In genomic region chr6:136326038-136326561, GRCh38 we compare ENCODE assay signal across 10 cellular contexts. TPM values are rescaled to one million over a fixed set of nuclear protein-coding genes. Genes with fewer than 3 reads are reported as not detected.
DNase-seq lines count a peak whose midpoint lies in the region; ATAC-seq and TF ChIP-seq lines count a peak whose summit lies in the region.
"Had no signal": no experiment of that assay in that cellular context is flagged by ENCODE, and none has a peak within 500 bp of the region (broad histone marks: within the 10 kb centered on the region; RNA-seq: fewer than 3 reads in every experiment).

No MANE protein-coding gene starts in this region.

- H3K36me3 ChIP-seq in HEK293 (ENCODE audit: control insufficient read depth in 2 of 2, insufficient read depth in 1 of 2, low read length in 2 of 2) (no peaks in the 10 kb centered on the region), MG63 (no peaks in the 10 kb centered on the region)

- H3K27ac Mint-ChIP-seq in central memory CD8-positive, alpha-beta T cell (ENCODE audit: low read depth) = no peak overlapping the region
- no peak overlapping the region for H3K27ac Mint-ChIP-seq in natural killer cell

- H3K27me3 Mint-ChIP-seq in central memory CD8-positive, alpha-beta T cell = no peaks in the 10 kb centered on the region
- peaks cover 0 to 3% of the 10 kb centered on the region in 2 donors for H3K27me3 Mint-ChIP-seq in natural killer cell (ENCODE audit: low read depth in 2 of 2)

- POLR2A ChIA-PET in HEK293 (lab: Yijun Ruan, JAX) = interaction anchor here (0.6 to 1.8 kb wide), 2 partner anchors 36 to 82 kb away, joined by 4 to 8 read pairs; partner anchors contain the start of gene BCLAF1

- 0 out of 2 replicates have a peak, but pooled peaks cover 3% of the 10 kb centered on the region for H3K4me1 ChIP-seq in HEK293 (ENCODE audit: control insufficient read depth, insufficient read depth, low read length)

- H3K9me3 ChIP-seq in HEK293 (ENCODE audit: control insufficient read depth, insufficient read depth, low read depth, low read length) = no peaks in the 10 kb centered on the region
- no peaks in the 10 kb centered on the region for H3K9me3 ChIP-seq in MG63

- H3K4me3 Mint-ChIP-seq in central memory CD8-positive, alpha-beta T cell = no peak overlapping the region
- no peak overlapping the region for H3K4me3 Mint-ChIP-seq in natural killer cell

- TF ChIP-seq CTCF in HEK293 (tag by site-specific recombination; IDR thresholded peaks at IDR 0.05) (no peak), natural killer cell (IDR thresholded peaks at IDR 0.05) (no peak)

- no peaks in the 10 kb centered on the region for H3K27me3 ChIP-seq in MG63

- ATAC-seq in central memory CD8-positive, alpha-beta T cell (replicated peaks; ENCODE audit: extremely low read depth, poor library complexity, severe bottlenecking) = peak; percentile 32
- no peak for ATAC-seq in natural killer cell

- DNase-seq in NCI-H345 treated with DMSO at 0.1 percent for 48 hours (lab: John Stamatoyannopoulos, UW; ENCODE audit: unreplicated experiment) (peak; percentile 41), myocyte (ENCODE audit: low read depth) (peak; percentile 13), globus pallidus (ENCODE audit: low spot score) (no peak), natural killer cell (no peak), MG63 (no peak), midbrain (lab: John Stamatoyannopoulos, UW) (no peak)
- DNase-seq in central memory CD8-positive, alpha-beta T cell (ENCODE audit: low spot score in 2 of 2) = no peak
- DNase-seq: activated gamma-delta T cell, NCI-H1048 had no signal

- no peak overlapping the region for H3K27ac ChIP-seq in HEK293 (ENCODE audit: extremely low read depth, low read depth, low read length)

- H3K4me1 Mint-ChIP-seq in central memory CD8-positive, alpha-beta T cell = no peaks in the 10 kb centered on the region
- no peaks in the 10 kb centered on the region for H3K4me1 Mint-ChIP-seq in natural killer cell

- H3K4me3 ChIP-seq in HEK293 (ENCODE audit: low read depth, low read length) (no peak overlapping the region), MG63 (no peak overlapping the region)

- H3K36me3 Mint-ChIP-seq in central memory CD8-positive, alpha-beta T cell (ENCODE audit: insufficient read depth) = no peaks in the 10 kb centered on the region
- no peaks in the 10 kb centered on the region for H3K36me3 Mint-ChIP-seq in natural killer cell

- CTCF ChIA-PET in HEK293 (lab: Yijun Ruan, JAX) = interaction anchor here (0.6 to 4.1 kb wide), 4 partner anchors 9 to 451 kb away, joined by 3 to 19 read pairs (median 4); no protein-coding TSS in a partner anchor

- intact Hi-C loops in natural killer cell (cut with micrococcal nuclease) = no loop called here

- no peaks in the 10 kb centered on the region for H3K9me3 Mint-ChIP-seq in central memory CD8-positive, alpha-beta T cell
- no peaks in the 10 kb centered on the region for H3K9me3 Mint-ChIP-seq in natural killer cell

TF ChIP-seq in HEK293, 187 proteins besides CTCF, POLR2A, EP300 and RAD21 (continues in another document):
- TF ChIP-seq, protein P1, sequence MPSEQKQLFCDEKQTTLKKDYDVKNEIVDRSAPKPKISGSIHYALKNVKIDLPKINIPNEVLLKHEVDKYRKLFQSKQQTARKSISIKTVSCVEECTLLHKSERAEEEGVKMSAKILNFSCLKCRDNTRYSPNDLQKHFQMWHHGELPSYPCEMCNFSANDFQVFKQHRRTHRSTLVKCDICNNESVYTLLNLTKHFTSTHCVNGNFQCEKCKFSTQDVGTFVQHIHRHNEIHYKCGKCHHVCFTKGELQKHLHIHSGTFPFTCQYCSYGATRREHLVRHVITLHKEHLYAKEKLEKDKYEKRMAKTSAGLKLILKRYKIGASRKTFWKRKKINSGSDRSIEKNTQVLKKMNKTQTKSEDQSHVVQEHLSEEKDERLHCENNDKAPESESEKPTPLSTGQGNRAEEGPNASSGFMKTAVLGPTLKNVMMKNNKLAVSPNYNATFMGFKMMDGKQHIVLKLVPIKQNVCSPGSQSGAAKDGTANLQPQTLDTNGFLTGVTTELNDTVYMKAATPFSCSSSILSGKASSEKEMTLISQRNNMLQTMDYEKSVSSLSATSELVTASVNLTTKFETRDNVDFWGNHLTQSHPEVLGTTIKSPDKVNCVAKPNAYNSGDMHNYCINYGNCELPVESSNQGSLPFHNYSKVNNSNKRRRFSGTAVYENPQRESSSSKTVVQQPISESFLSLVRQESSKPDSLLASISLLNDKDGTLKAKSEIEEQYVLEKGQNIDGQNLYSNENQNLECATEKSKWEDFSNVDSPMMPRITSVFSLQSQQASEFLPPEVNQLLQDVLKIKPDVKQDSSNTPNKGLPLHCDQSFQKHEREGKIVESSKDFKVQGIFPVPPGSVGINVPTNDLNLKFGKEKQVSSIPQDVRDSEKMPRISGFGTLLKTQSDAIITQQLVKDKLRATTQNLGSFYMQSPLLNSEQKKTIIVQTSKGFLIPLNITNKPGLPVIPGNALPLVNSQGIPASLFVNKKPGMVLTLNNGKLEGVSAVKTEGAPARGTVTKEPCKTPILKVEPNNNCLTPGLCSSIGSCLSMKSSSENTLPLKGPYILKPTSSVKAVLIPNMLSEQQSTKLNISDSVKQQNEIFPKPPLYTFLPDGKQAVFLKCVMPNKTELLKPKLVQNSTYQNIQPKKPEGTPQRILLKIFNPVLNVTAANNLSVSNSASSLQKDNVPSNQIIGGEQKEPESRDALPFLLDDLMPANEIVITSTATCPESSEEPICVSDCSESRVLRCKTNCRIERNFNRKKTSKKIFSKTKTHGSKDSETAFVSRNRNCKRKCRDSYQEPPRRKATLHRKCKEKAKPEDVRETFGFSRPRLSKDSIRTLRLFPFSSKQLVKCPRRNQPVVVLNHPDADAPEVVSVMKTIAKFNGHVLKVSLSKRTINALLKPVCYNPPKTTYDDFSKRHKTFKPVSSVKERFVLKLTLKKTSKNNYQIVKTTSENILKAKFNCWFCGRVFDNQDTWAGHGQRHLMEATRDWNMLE (tag by site-specific recombination; conservative IDR thresholded peaks at IDR 0.05; ENCODE audit: low read depth) = no peak; the same call in 1 of the 2 replicates
- no peak for TF ChIP-seq TCF7L2 (IDR thresholded peaks at IDR 0.05; ENCODE audit: borderline replicate concordance, low read depth, low read length)
- TF ChIP-seq ZFHX2 (tag by site-specific recombination; conservative IDR thresholded peaks at IDR 0.05) = no peak
- no peak for TF ChIP-seq ZNF785 (tag by site-specific recombination; IDR thresholded peaks at IDR 0.05)
- TF ChIP-seq ZBTB20 (tag by site-specific recombination; IDR thresholded peaks at IDR 0.05) = no peak
- no peak for TF ChIP-seq ZBTB1 (tag by site-specific recombination; IDR thresholded peaks at IDR 0.05)
- no peak for TF ChIP-seq ZNF623 (tag by site-specific recombination; IDR thresholded peaks at IDR 0.05)
- no peak for TF ChIP-seq ZNF362 (tag by site-specific recombination; IDR thresholded peaks at IDR 0.05)
- TF ChIP-seq TSHZ1 (tag by site-specific recombination; IDR thresholded peaks at IDR 0.05; ENCODE audit: borderline replicate concordance) = peak; percentile 89
- TF ChIP-seq ZNF837 (tag by site-specific recombination; IDR thresholded peaks at IDR 0.05) = no peak
- no peak for TF ChIP-seq RBAK (tag by site-specific recombination; IDR thresholded peaks at IDR 0.05)
- no peak for TF ChIP-seq ZNF426 (tag by site-specific recombination; IDR thresholded peaks at IDR 0.05)
- no peak for TF ChIP-seq ZNF202 (tag by site-specific recombination; IDR thresholded peaks at IDR 0.05; ENCODE audit: borderline replicate concordance)
- TF ChIP-seq ZNF335 (tag by site-specific recombination; conservative IDR thresholded peaks at IDR 0.05) = peak; percentile 30; the same call in 1 of the 2 replicates
- TF ChIP-seq ZNF10 (tag by site-specific recombination; IDR thresholded peaks at IDR 0.05) = no peak
- no peak for TF ChIP-seq ZNF121 (tag by site-specific recombination; IDR thresholded peaks at IDR 0.05)
- TF ChIP-seq OVOL3 (tag by site-specific recombination; IDR thresholded peaks at IDR 0.05) = no peak
- TF ChIP-seq REPIN1 (tag by site-specific recombination; IDR thresholded peaks at IDR 0.05; ENCODE audit: low read depth) = no peak

RNA-seq across cellular contexts. Expression of gene BCLAF1, which starts 36.5 kb away (rescaled TPM):
- 95.0 and 135 TPM in 2 replicates for total RNA-seq in myocyte
- polyA plus RNA-seq in myocyte (2012) = 39.3 TPM
- 100 to 1,000 TPM; 391 to 582 (median 465) TPM for total RNA-seq in natural killer cell
- total RNA-seq in MG63 (2014; rRNA removed; shearing (Covaris generic); ENCODE audit: low replicate concordance) = 58.5 and 108 TPM in 2 replicates

Comparison
In these comparisons a context has a peak if more than half of its experiments do, and no peak if none do; other contexts are left out.
1. DNase-seq: peak in NCI-H345 treated with DMSO at 0.1 percent for 48 hours (single experiment) and myocyte (single experiment); none in central memory CD8-positive, alpha-beta T cell (0 of 2), globus pallidus (single experiment), natural killer cell (single experiment), MG63 (single experiment) and midbrain (single experiment).